Comparison of ENCODE assay signal across 9 cellular contexts in the genomic region with DNA sequence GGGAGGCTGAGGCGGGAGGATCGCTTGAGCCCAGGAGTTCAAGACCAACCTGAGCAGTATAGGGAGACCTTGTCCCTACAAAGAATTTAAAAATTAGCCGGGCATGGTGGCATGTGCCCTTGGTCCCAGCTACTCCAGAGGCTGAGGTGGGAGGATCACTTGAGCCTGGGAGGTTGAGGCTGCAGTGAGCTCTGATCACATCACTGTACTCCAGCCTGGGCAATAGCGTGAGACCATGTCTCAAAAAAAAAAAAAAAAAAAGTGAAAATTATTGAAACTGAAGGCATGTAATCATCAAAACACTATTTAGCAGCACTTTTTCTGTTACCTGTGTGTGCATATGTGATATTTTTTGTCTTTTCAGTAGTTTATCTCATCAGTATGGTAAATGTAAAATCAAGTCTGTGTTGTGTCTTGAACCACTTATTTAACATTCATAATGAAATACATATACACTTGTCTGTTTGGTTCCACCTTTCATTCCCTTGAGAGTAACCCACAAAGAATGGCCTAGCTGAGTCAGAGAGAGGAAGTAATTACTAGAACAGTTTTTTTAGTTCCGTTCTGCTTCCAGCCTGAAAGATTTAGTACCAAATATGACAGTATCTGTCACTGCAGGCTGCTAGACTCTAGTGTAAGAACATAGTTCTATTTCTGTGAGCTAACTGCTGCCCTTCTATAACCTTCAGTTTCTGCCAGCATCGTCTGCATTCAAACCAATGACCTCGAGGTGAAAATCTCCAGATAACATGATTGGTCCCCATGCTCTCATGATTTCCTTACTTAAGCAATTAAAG.
A peak's percentile ranks its signal among the peaks of the same experiment; 100 is the strongest.
DNase-seq lines count a peak whose midpoint lies in the region; ATAC-seq and TF ChIP-seq lines count a peak whose summit lies in the region.
"Had no signal": no experiment of that assay in that cellular context is flagged by ENCODE, and none has a peak within 500 bp of the region (broad histone marks: within the 10 kb centered on the region; RNA-seq: fewer than 3 reads in every experiment).

No MANE protein-coding gene starts in this region.

- CTCF ChIA-PET in mammary epithelial cell (lab: Charles Lee; ENCODE audit: low non-redundant PET): no interaction called here

- WGBS in mammary epithelial cell (ENCODE audit: low coverage, missing lambda C conversion rate): 100% methylated on average over 6 of the region's 7 CpGs
- WGBS in suprapubic skin: 69% methylated on average over 7 of the region's 7 CpGs

- peaks cover 22% of the 10 kb centered on the region; the same call in 2 of the 3 replicates for H3K4me1 Mint-ChIP-seq in GM23338

- DNase-seq in GM23338 (ENCODE audit: low spot score) (no peak), LHCN-M2 (ENCODE audit: low read depth) (peak; percentile 79), mammary epithelial cell (peak; percentile 45), sciatic nerve (ENCODE audit: low spot score) (no peak), DMS 273 (lab: John Stamatoyannopoulos, UW; ENCODE audit: unreplicated experiment) (no peak), NCI-H2107 treated with DMSO at 0.1 percent for 48 hours (lab: John Stamatoyannopoulos, UW; ENCODE audit: unreplicated experiment) (no peak), suprapubic skin (ENCODE audit: low spot score in 2 of 2) (no peak)

- H3K4me1 ChIP-seq in GM23338 (ENCODE audit: insufficient read depth) (no peaks in the 10 kb centered on the region), mammary epithelial cell (ENCODE audit: insufficient read depth, low read length) (peaks cover 8% of the 10 kb centered on the region), suprapubic skin (no peaks in the 10 kb centered on the region)

- H3K9ac ChIP-seq in mammary epithelial cell (ENCODE audit: insufficient read depth, low read length): no peak overlapping the region

- no peaks in the 10 kb centered on the region; the same call in 1 of the 2 replicates for H3F3A ChIP-seq in GM23338 (replicated peaks; ENCODE audit: low read depth)

- TF ChIP-seq POLR2A in GM18505 (IDR thresholded peaks at IDR 0.05; ENCODE audit: borderline replicate concordance, extremely low read depth, insufficient read depth, insufficient read length): no peak
- TF ChIP-seq POLR2A in suprapubic skin (IDR thresholded peaks at IDR 0.05): no peak

- in situ Hi-C loops in mammary epithelial cell (cut with MboI; ENCODE audit: low sequenced_read_pairs in 2 of 2): no loop called here

- H3K4me3 Mint-ChIP-seq in GM23338: no peak overlapping the region

- no peaks in the 10 kb centered on the region for H3K9me2 ChIP-seq in GM23338 (ENCODE audit: insufficient read depth)

- dilution Hi-C loops in mammary epithelial cell (cut with HindIII; ENCODE audit: low sequenced_read_pairs): no loop called here

- peak overlapping the region; percentile 5; the same call in 1 of the 2 replicates for H3K27ac ChIP-seq in GM23338 (ENCODE audit: low read depth)
- no peak overlapping the region for H3K27ac ChIP-seq in mammary epithelial cell (ENCODE audit: insufficient read depth, low read depth, low read length)
- H3K27ac ChIP-seq in suprapubic skin: no peak overlapping the region
- H3K27ac ChIP-seq: VCaP had no signal

- intact Hi-C loops in mammary epithelial cell (cut with micrococcal nuclease): no loop called here
- intact Hi-C loops in sciatic nerve (cut with DNase I): no loop called here

- ATAC-seq in GM18505 (IDR thresholded peaks at IDR 0.05; ENCODE audit: unreplicated experiment): peak; percentile 95
- ATAC-seq in GM23338: no peak
- ATAC-seq in sciatic nerve: peak; percentile 63

- no peaks in the 10 kb centered on the region for H3K27me3 ChIP-seq in GM23338 (ENCODE audit: insufficient read depth)
- H3K27me3 ChIP-seq in mammary epithelial cell (ENCODE audit: insufficient read depth, low read length): no peaks in the 10 kb centered on the region
- no peaks in the 10 kb centered on the region for H3K27me3 ChIP-seq in suprapubic skin

- H3K4me3 ChIP-seq in GM23338: no peak overlapping the region
- H3K4me3 ChIP-seq in mammary epithelial cell (replicated peaks in 1 of 3; ENCODE audit: insufficient read depth in 1 of 3, low read depth in 2 of 3, low read length in 3 of 3): no peak overlapping the region
- no peak overlapping the region for H3K4me3 ChIP-seq in suprapubic skin

- no peak for TF ChIP-seq CTCF in GM23338 (conservative IDR thresholded peaks at IDR 0.05; ENCODE audit: low read depth in 2 of 2)
- no peak for TF ChIP-seq CTCF in mammary epithelial cell (conservative IDR thresholded peaks at IDR 0.05 in 1 of 2, IDR thresholded peaks at IDR 0.05 in 1 of 2; ENCODE audit: extremely low read depth in 1 of 2, insufficient read depth in 1 of 2, low read depth in 1 of 2, low read length in 2 of 2)
- TF ChIP-seq CTCF in suprapubic skin (IDR thresholded peaks at IDR 0.05): no peak

- peaks cover 29% of the 10 kb centered on the region for H3K36me3 Mint-ChIP-seq in GM23338 (ENCODE audit: low read depth)

- TF ChIP-seq EP300 in suprapubic skin (IDR thresholded peaks at IDR 0.05): no peak

- H3K27ac Mint-ChIP-seq in GM23338: no peak overlapping the region

- H3K9me3 ChIP-seq in mammary epithelial cell (replicated peaks; ENCODE audit: insufficient read depth, low read length) (no peaks in the 10 kb centered on the region), suprapubic skin (no peaks in the 10 kb centered on the region)

- no peaks in the 10 kb centered on the region for H3K27me3 Mint-ChIP-seq in GM23338 (ENCODE audit: insufficient read depth, low read depth, poor library complexity)

- peaks cover 69% of the 10 kb centered on the region for H3K79me2 ChIP-seq in GM23338 (replicated peaks; ENCODE audit: insufficient read depth)
- no peaks in the 10 kb centered on the region for H3K79me2 ChIP-seq in mammary epithelial cell (ENCODE audit: insufficient read depth, low read length)

- no TSS peak for BruUV-seq in mammary epithelial cell (replicated peaks; lab: Mats Ljungman, UMichigan)

- no peaks in the 10 kb centered on the region for H3K9me3 Mint-ChIP-seq in GM23338

- H2AFZ ChIP-seq in GM23338 (no peak overlapping the region), mammary epithelial cell (ENCODE audit: low read depth, low read length) (no peak overlapping the region)

- H3K4me2 ChIP-seq in GM23338 (no peak overlapping the region), mammary epithelial cell (ENCODE audit: insufficient read depth, low read depth, low read length) (no peak overlapping the region)

- H4K20me1 ChIP-seq in GM23338 (replicated peaks; ENCODE audit: insufficient read depth): peaks cover 15% of the 10 kb centered on the region
- H4K20me1 ChIP-seq in mammary epithelial cell (ENCODE audit: insufficient read depth, low read length): no peaks in the 10 kb centered on the region

- H3K36me3 ChIP-seq in GM23338 (ENCODE audit: insufficient read depth): peaks cover 17% of the 10 kb centered on the region
- no peaks in the 10 kb centered on the region for H3K36me3 ChIP-seq in mammary epithelial cell (ENCODE audit: insufficient read depth, low read length)
- peaks cover 14% of the 10 kb centered on the region for H3K36me3 ChIP-seq in suprapubic skin

Comparison
In these comparisons a context has a peak if more than half of its experiments do, and no peak if none do; other contexts are left out.
1. DNase-seq: peak in LHCN-M2 (single experiment) and mammary epithelial cell (single experiment); none in GM23338 (single experiment), sciatic nerve (single experiment), DMS 273 (single experiment), NCI-H2107 treated with DMSO at 0.1 percent for 48 hours (single experiment) and suprapubic skin (0 of 2).